In genomic region chr1:154326546-154327465, GRCh38 we compare ENCODE assay signal across 8 cellular contexts. TPM values are rescaled to one million over a fixed set of nuclear protein-coding genes. Genes with fewer than 3 reads are reported as not detected.
DNase-seq lines count a peak whose midpoint lies in the region; ATAC-seq, FAIRE-seq and TF ChIP-seq lines count a peak whose summit lies in the region.

No MANE protein-coding gene starts in this region.

- 64 to 67% methylated on average over 6 of the region's 6 CpGs for WGBS in body of pancreas, 2 donors
- WGBS in tibial nerve, 2 donors = 34 to 39% methylated on average over 6 of the region's 6 CpGs

- TF ChIP-seq CTCF in body of pancreas (IDR thresholded peaks at IDR 0.05) = no peak
- TF ChIP-seq CTCF in left lung (IDR thresholded peaks at IDR 0.05) = peak in 1 of 2 donors; percentile 8
- peak in 2 of 5 experiments; percentile 8 to 28 for TF ChIP-seq CTCF in tibial nerve (IDR thresholded peaks at IDR 0.05)
- no peak for TF ChIP-seq CTCF in D721Med (IDR thresholded peaks at IDR 0.05; ENCODE audit: insufficient read depth, missing control alignments)

- peak in 1 of 2 donors; percentile 69 for TF ChIP-seq EP300 in tibial nerve (IDR thresholded peaks at IDR 0.05)

- H3K36me3 ChIP-seq in body of pancreas (replicated peaks in 1 of 2; ENCODE audit: insufficient read depth in 1 of 2, low read depth in 2 of 2) = no peaks in the 10 kb centered on the region
- peaks cover 0 to 12% of the 10 kb centered on the region in 2 donors for H3K36me3 ChIP-seq in left lung
- peaks cover 0 to 21% (median 4%) of the 10 kb centered on the region in 3 donors for H3K36me3 ChIP-seq in tibial nerve

- peak; percentile 13 for DNase-seq in CD1c-positive myeloid dendritic cell (ENCODE audit: extremely low spot score)
- peak; percentile 20 for DNase-seq in LoVo (ENCODE audit: low spot score)
- peak in 2 of 4 donors; percentile 16 to 40 for DNase-seq in body of pancreas
- no peak for DNase-seq in left lung
- DNase-seq in tibial nerve (ENCODE audit: low spot score in 2 of 2) = peak; percentile 71 to 85
- no peak for DNase-seq in NCI-H1930 (lab: John Stamatoyannopoulos, UW)
- DNase-seq in D721Med (ENCODE audit: insufficient read length, low spot score) = no peak
- DNase-seq in KBM-7 = no peak

- H3K27ac ChIP-seq in body of pancreas (peak overlapping the region; percentile 44 to 61 (median 48)), left lung (peak overlapping the region; percentile 77 to 92), tibial nerve (peak overlapping the region; percentile 79 to 99 (median 96))

- H3K4me1 ChIP-seq in body of pancreas (peaks cover 46% of the 10 kb centered on the region), left lung (peaks cover 23 to 58% of the 10 kb centered on the region in 2 donors), tibial nerve (peaks cover 0 to 56% (median 30%) of the 10 kb centered on the region in 4 donors)

- no peak for FAIRE-seq in D721Med (lab: Jason Lieb, UNC)

- TF ChIP-seq POLR2A in body of pancreas (IDR thresholded peaks at IDR 0.05) = no peak
- no peak for TF ChIP-seq POLR2A in tibial nerve (IDR thresholded peaks at IDR 0.05)

- ATAC-seq in body of pancreas (no peak), left lung (peak; percentile 3)

- H3K27me3 ChIP-seq in body of pancreas = no peaks in the 10 kb centered on the region
- peaks cover 0 to 72% of the 10 kb centered on the region in 2 donors for H3K27me3 ChIP-seq in left lung
- H3K27me3 ChIP-seq in tibial nerve = no peaks in the 10 kb centered on the region

- in situ Hi-C loops in KBM-7 (cut with MboI; ENCODE audit: low pct_unique_long_range_greater_than_20kb, low sequenced_read_pairs) = no loop called here

- intact Hi-C loops in body of pancreas (cut with DNase I) = no loop called here
- intact Hi-C loops in left lung (cut with DNase I) = no loop called here

- H3K4me3 ChIP-seq in body of pancreas (no peak overlapping the region), left lung (peak overlapping the region; percentile 61), tibial nerve (peak overlapping the region; percentile 52 to 95 (median 80))

- H3K9me3 ChIP-seq in body of pancreas = no peaks in the 10 kb centered on the region
- no peaks in the 10 kb centered on the region for H3K9me3 ChIP-seq in left lung
- H3K9me3 ChIP-seq in tibial nerve = no peaks in the 10 kb centered on the region

RNA-seq across cellular contexts. Expression of gene ATP8B2, which starts 1.5 kb away (rescaled TPM):
- total RNA-seq in body of pancreas = 10 to 100 TPM; 10.9 to 16.3 TPM
- total RNA-seq in left lung = 10 to 100 TPM; 35.2 to 36.6 TPM
- total RNA-seq in tibial nerve = 100 to 1,000 TPM; 136 to 261 (median 156) TPM

RNA-seq across cellular contexts. Expression of gene AQP10, which starts 5.9 kb away (rescaled TPM):
- total RNA-seq in body of pancreas (under 1 TPM in 1 of 2 donors, not detected in 1; 0.26 TPM), left lung (under 1 TPM; 0.20 to 0.34 TPM), tibial nerve (under 1 TPM in 1 of 4 donors, not detected in 3; 0.21 TPM)

RNA-seq across cellular contexts. Expression of gene HAX1, which starts 54.4 kb away (rescaled TPM):
- total RNA-seq in body of pancreas (10 to 100 TPM; 44.5 to 54.5 TPM), left lung (10 to 100 TPM; 71.6 to 82.6 TPM), tibial nerve (100 to 1,000 TPM in 3 of 4 donors, 10 to 100 TPM in 1; 93.9 to 120 (median 111) TPM)

Comparison
In these comparisons a context has a peak if more than half of its experiments do, and no peak if none do; other contexts are left out.
1. DNase-seq: peak in CD1c-positive myeloid dendritic cell (single experiment), LoVo (single experiment) and tibial nerve (2 of 2); none in left lung (0 of 2), NCI-H1930 (0 of 2), D721Med (single experiment) and KBM-7 (single experiment).
2. H3K4me3 ChIP-seq: peak in left lung (2 of 2) and tibial nerve (4 of 4); none in body of pancreas (0 of 2).
3. Peak in every context shown above with its lines, with median percentiles within 50 percentile points of each other: H3K27ac ChIP-seq.